In genomic region chr9:97462159-97462558, GRCh38 we compare ENCODE assay signal across 30 cellular contexts. TPM values are rescaled to one million over a fixed set of nuclear protein-coding genes. Genes with fewer than 3 reads are reported as not detected.
"Had no signal": no experiment of that assay in that cellular context is flagged by ENCODE, and none has a peak within 500 bp of the region (broad histone marks: within the 10 kb centered on the region; RNA-seq: fewer than 3 reads in every experiment).

No MANE protein-coding gene starts in this region.

- DNase-seq: natural killer cell; occipital lobe; ovary; posterior cingulate gyrus; retina; right lobe of liver; sigmoid colon; small intestine; stimulated activated CD4-positive, alpha-beta T cell treated with anti-CD3 and anti-CD28 coated beads, Interleukin-15, amount 100 ng/mL, for 24 hours; stimulated activated CD4-positive, alpha-beta T cell treated with anti-CD3 and anti-CD28 coated beads, Interleukin-2, amount 100 ng/mL, for 24 hours; stimulated activated CD4-positive, alpha-beta T cell treated with anti-CD3 and anti-CD28 coated beads, Interleukin-2, amount 100 ng/mL, for 48 hours; stimulated activated CD4-positive, alpha-beta T cell treated with anti-CD3 and anti-CD28 coated beads, Interleukin-4, amount 100 ng/mL, for 24 hours; stimulated activated naive B cell treated with anti-CD40 and anti-IgM and Interleukin-4, amounts not matched to agents 10 μg/mL and 1 μg/mL and 100 μg/mL, for 72 hours; stimulated activated naive CD4-positive, alpha-beta T cell treated with Interleukin-2 at 50 U/mL for 16 hours; stomach; thyroid gland; trophoblast cell; upper lobe of left lung had no signal

- ATAC-seq: natural killer cell; right cardiac atrium; stimulated activated effector memory CD8-positive, alpha-beta T cell treated with anti-CD3 and anti-CD28 coated beads, Interleukin-12 subunit alpha, Interleukin-12 subunit beta, amount 100 ng/mL, for 72 hours; stimulated activated naive B cell treated with anti-CD40 and anti-IgM and Interleukin-4, amounts not matched to agents 10 μg/mL and 1 μg/mL and 100 μg/mL, for 72 hours had no signal

- H3K79me2 ChIP-seq: parathyroid adenoma had no signal

- H2AFZ ChIP-seq: neural progenitor cell, parathyroid adenoma had no signal

- H3K9me3 Mint-ChIP-seq: natural killer cell; neural progenitor cell; stimulated activated effector memory CD8-positive, alpha-beta T cell treated with anti-CD3 and anti-CD28 coated beads, Interleukin-12 subunit alpha, Interleukin-12 subunit beta, amount 100 ng/mL, for 72 hours; stimulated activated naive B cell treated with anti-CD40 and anti-IgM and Interleukin-4, amounts not matched to agents 10 μg/mL and 1 μg/mL and 100 μg/mL, for 72 hours; stimulated activated naive CD8-positive, alpha-beta T cell treated with anti-CD3 and anti-CD28 coated beads, Interleukin-15, Interleukin-2, amounts not matched to agents 100 ng/mL and 50 ng/mL, for 24 hours had no signal

- FAIRE-seq: small intestine, urothelium cell line had no signal

- H3K36me3 ChIP-seq: neural progenitor cell, ovary, prostate gland, right lobe of liver had no signal

- H3K27me3 ChIP-seq: neural progenitor cell, ovary, right lobe of liver, sigmoid colon, stomach, thyroid gland, tibial nerve, upper lobe of left lung, vagina had no signal

- H3K4me3 Mint-ChIP-seq: natural killer cell; nephron; neural progenitor cell; stimulated activated effector memory CD8-positive, alpha-beta T cell treated with anti-CD3 and anti-CD28 coated beads, Interleukin-12 subunit alpha, Interleukin-12 subunit beta, amount 100 ng/mL, for 72 hours; stimulated activated naive B cell treated with anti-CD40 and anti-IgM and Interleukin-4, amounts not matched to agents 10 μg/mL and 1 μg/mL and 100 μg/mL, for 72 hours; stimulated activated naive CD8-positive, alpha-beta T cell treated with anti-CD3 and anti-CD28 coated beads, Interleukin-15, Interleukin-2, amounts not matched to agents 100 ng/mL and 50 ng/mL, for 24 hours had no signal

- H3K27me3 Mint-ChIP-seq: stimulated activated naive B cell treated with anti-CD40 and anti-IgM and Interleukin-4, amounts not matched to agents 10 μg/mL and 1 μg/mL and 100 μg/mL, for 72 hours; stimulated activated naive CD8-positive, alpha-beta T cell treated with anti-CD3 and anti-CD28 coated beads, Interleukin-15, Interleukin-2, amounts not matched to agents 100 ng/mL and 50 ng/mL, for 24 hours had no signal

- H3K4me1 ChIP-seq: neural progenitor cell, parathyroid adenoma, prostate gland, right lobe of liver, sigmoid colon, thyroid gland, tibial nerve, upper lobe of left lung, vagina had no signal

- H3K4me2 ChIP-seq: neural progenitor cell had no signal

- H3K4me1 Mint-ChIP-seq: nephron; neural progenitor cell; stimulated activated effector memory CD8-positive, alpha-beta T cell treated with anti-CD3 and anti-CD28 coated beads, Interleukin-12 subunit alpha, Interleukin-12 subunit beta, amount 100 ng/mL, for 72 hours; stimulated activated naive B cell treated with anti-CD40 and anti-IgM and Interleukin-4, amounts not matched to agents 10 μg/mL and 1 μg/mL and 100 μg/mL, for 72 hours had no signal

- H3K27ac Mint-ChIP-seq: nephron; neural progenitor cell; stimulated activated naive CD8-positive, alpha-beta T cell treated with anti-CD3 and anti-CD28 coated beads, Interleukin-15, Interleukin-2, amounts not matched to agents 100 ng/mL and 50 ng/mL, for 24 hours had no signal

- H3K4me3 ChIP-seq: neural progenitor cell, ovary, prostate gland, right lobe of liver, sigmoid colon, stomach, thoracic aorta, thyroid gland, tibial nerve, upper lobe of left lung, vagina had no signal

- H3K9me3 ChIP-seq: ovary, prostate gland, right lobe of liver, sigmoid colon, stomach, thoracic aorta, thyroid gland, tibial nerve, upper lobe of left lung, vagina had no signal

- H3K27ac ChIP-seq: neural progenitor cell, ovary, parathyroid adenoma, prostate gland, right lobe of liver, sigmoid colon, stomach, thoracic aorta, thyroid gland, tibial nerve, upper lobe of left lung, vagina had no signal

- H3K36me3 Mint-ChIP-seq: natural killer cell, neural progenitor cell had no signal

- H3K9ac ChIP-seq: neural progenitor cell, parathyroid adenoma had no signal

RNA-seq across cellular contexts. Expression of gene TMOD1, which starts 39.3 kb away (rescaled TPM):
- total RNA-seq: osteoblast had no signal
